In the genomic region with DNA sequence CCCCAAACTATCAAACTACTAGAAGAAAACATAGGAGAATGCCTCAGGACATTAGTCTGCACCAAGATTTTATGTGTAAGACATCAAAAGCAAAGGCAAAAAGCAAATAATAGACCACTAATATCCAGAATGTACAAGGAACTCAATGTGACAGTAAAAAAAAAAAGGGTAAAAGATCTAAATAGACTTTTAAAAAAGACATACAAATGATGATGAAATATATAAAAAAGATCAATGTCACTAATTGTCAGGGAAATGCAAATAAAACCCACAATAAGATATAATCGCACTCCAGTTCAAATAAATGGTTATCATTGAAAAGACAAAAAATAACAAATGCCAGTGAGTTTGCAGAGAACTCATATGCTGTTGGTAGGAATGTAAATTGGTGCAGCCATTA, we compare ENCODE assay signal across 33 cellular contexts.
"Had no signal": no experiment of that assay in that cellular context is flagged by ENCODE, and none has a peak within 500 bp of the region (broad histone marks: within the 10 kb centered on the region; RNA-seq: fewer than 3 reads in every experiment).

No MANE protein-coding gene starts in this region.

- DNase-seq: activated effector memory CD4-positive, alpha-beta T cell treated with anti-CD3 and anti-CD28 coated beads, Interleukin-2, amount 50 U/mL, for 16 hours; activated effector memory CD4-positive, alpha-beta T cell treated with Interleukin-2 at 50 U/mL for 16 hours; activated gamma-delta T cell; activated gamma-delta T cell treated with Interleukin-2 at 50 U/mL for 16 hours; activated naive CD4-positive, alpha-beta T cell; activated naive CD4-positive, alpha-beta T cell treated with anti-CD3 and anti-CD28 coated beads for 36 hours; activated naive CD4-positive, alpha-beta T cell treated with anti-CD3 and anti-CD28 coated beads, Interleukin-2, amount 10 ng/mL, durations not matched to agents 7 days and 5 days; activated naive CD4-positive, alpha-beta T cell treated with anti-CD3 and anti-CD28 coated beads, Interleukin-2, amount 50 U/mL, for 16 hours; activated naive CD4-positive, alpha-beta T cell treated with Interleukin-2 at 50 U/mL for 16 hours; activated naive CD8-positive, alpha-beta T cell treated with anti-CD3 and anti-CD28 coated beads for 36 hours; activated naive CD8-positive, alpha-beta T cell treated with anti-CD3 and anti-CD28 coated beads, Interleukin-2, amount 10 ng/mL, durations not matched to agents 7 days and 5 days; activated naive CD8-positive, alpha-beta T cell treated with anti-CD3 and anti-CD28 coated beads, Interleukin-2, amount 50 U/mL, for 24 hours; activated T-cell treated with anti-CD3 and anti-CD28 coated beads, Interleukin-2, amount 50 U/mL, for 24 hours; activated T-cell treated with anti-CD3 and anti-CD28 coated beads, Interleukin-2, amount 50 U/mL, for 4 hours; activated T-cell treated with anti-CD3 and anti-CD28 coated beads, Interleukin-2, amount 50 U/mL, for 48 hours; activated T-cell treated with anti-CD3 and anti-CD28 coated beads, Interleukin-2, amount 50 U/mL, for 72 hours; adrenal gland; amniotic stem cell; amygdala; anterior cingulate cortex; aorta; body of pancreas; brain microvascular endothelial cell; caudate nucleus; central memory CD4-positive, alpha-beta T cell; cerebellar nuclear complex had no signal

- H3K4me1 ChIP-seq: adrenal gland, ascending aorta, body of pancreas, breast epithelium had no signal

- H3K36me3 ChIP-seq: adrenal gland, ascending aorta, brain microvascular endothelial cell, breast epithelium, cardiac muscle cell had no signal

- FAIRE-seq: astrocyte, bronchial epithelial cell had no signal

- H3K9me3 ChIP-seq: adrenal gland, ascending aorta, body of pancreas, breast epithelium had no signal

- H3K27me3 ChIP-seq: adrenal gland, ascending aorta, body of pancreas, brain microvascular endothelial cell, breast epithelium, cardiac muscle cell had no signal

- H3K4me3 ChIP-seq: adrenal gland, ascending aorta, body of pancreas, breast epithelium, cardiac muscle cell had no signal

- ATAC-seq: activated naive CD4-positive, alpha-beta T cell treated with anti-CD3 and anti-CD28 coated beads, Interleukin-2, amount 50 U/mL, for 72 hours; activated naive CD8-positive, alpha-beta T cell treated with anti-CD3 and anti-CD28 coated beads, Interleukin-2, amount 50 U/mL, for 24 hours; activated T-cell treated with anti-CD3 and anti-CD28 coated beads, Interleukin-2, amount 50 U/mL, for 4 hours; activated T-cell treated with anti-CD3 and anti-CD28 coated beads, Interleukin-2, amount 50 U/mL, for 72 hours; activated T-helper 17 cell treated with anti-CD3 and anti-CD28 coated beads, Interleukin-2, amount 50 U/mL, for 72 hours; body of pancreas had no signal

- H3K27ac ChIP-seq: adrenal gland, ascending aorta, body of pancreas, brain microvascular endothelial cell, breast epithelium, cardiac muscle cell had no signal
